25 cellular contexts compared by ENCODE assay signal in genomic region chr12:3227076-3227975, GRCh38.
DNase-seq lines count a peak whose midpoint lies in the region; ATAC-seq and TF ChIP-seq lines count a peak whose summit lies in the region.
"Had no signal": no experiment of that assay in that cellular context is flagged by ENCODE, and none has a peak within 500 bp of the region (broad histone marks: within the 10 kb centered on the region; RNA-seq: fewer than 3 reads in every experiment).

No MANE protein-coding gene starts in this region.

- H3K36me3 ChIP-seq in GM06990 (ENCODE audit: control insufficient read depth, insufficient read depth, low read length): no peaks in the 10 kb centered on the region
- peaks cover 34% of the 10 kb centered on the region for H3K36me3 ChIP-seq in NT2/D1 (ENCODE audit: insufficient read depth, insufficient read length, low read length)
- no peaks in the 10 kb centered on the region for H3K36me3 ChIP-seq in neural progenitor cell
- H3K36me3 ChIP-seq: left lung, stomach had no signal

- H3K27ac ChIP-seq in neural progenitor cell (no peak overlapping the region), caudate nucleus (ENCODE audit: low read depth, low read length) (no peak overlapping the region)
- H3K27ac ChIP-seq: epithelial cell of prostate, GM23248, left lung, SK-N-MC, stomach, tibial nerve had no signal

- no peak for ATAC-seq in HG03354 (IDR thresholded peaks at IDR 0.05; ENCODE audit: poor library complexity, severe bottlenecking, unreplicated experiment)
- ATAC-seq: activated T-helper 17 cell treated with anti-CD3 and anti-CD28 coated beads, Interleukin-2, amount 50 U/mL, for 72 hours; left lung; mucosa of descending colon; sciatic nerve had no signal

- H3K4me3 Mint-ChIP-seq in glutamatergic neuron (ENCODE audit: unreplicated experiment) (peak overlapping the region; percentile 38), neural progenitor cell (no peak overlapping the region)
- H3K4me3 Mint-ChIP-seq: activated naive CD8-positive, alpha-beta T cell treated with anti-CD3 and anti-CD28 coated beads, Interleukin-2, amount 10 ng/mL, durations not matched to agents 7 days and 5 days; activated T-helper 17 cell treated with anti-CD3 and anti-CD28 coated beads, Interleukin-2, amount 50 U/mL, for 72 hours; CD14-positive monocyte; nephron had no signal

- H4K20me1 ChIP-seq in neural progenitor cell (ENCODE audit: low read depth): peaks cover 31% of the 10 kb centered on the region

- H3K9ac ChIP-seq in NT2/D1 (ENCODE audit: insufficient read length, low read depth) (peak overlapping the region; percentile 14), neural progenitor cell (no peak overlapping the region)
- H3K9ac ChIP-seq: GM23248 had no signal

- no peak for DNase-seq in GM06990 (ENCODE audit: extremely low read depth, insufficient read length)
- peak; percentile 60 for DNase-seq in NT2/D1 (ENCODE audit: low read depth, low spot score)
- DNase-seq in glutamatergic neuron: no peak
- peak; percentile 42 for DNase-seq in neural progenitor cell (ENCODE audit: low spot score)
- DNase-seq in caudate nucleus (lab: John Stamatoyannopoulos, UW): no peak
- DNase-seq in GM10266 (ENCODE audit: extremely low spot score): no peak
- no peak for DNase-seq in NCI-H510A (lab: John Stamatoyannopoulos, UW)
- DNase-seq: activated CD8-positive, alpha-beta memory T cell treated with anti-CD3 and anti-CD28 coated beads, Interleukin-2, amount 50 U/mL, for 4 hours; activated naive CD8-positive, alpha-beta T cell treated with anti-CD3 and anti-CD28 coated beads, Interleukin-2, amount 10 ng/mL, durations not matched to agents 7 days and 5 days; cerebellar nuclear complex; GM23248; mucosa of descending colon; NCI-H1092 treated with DMSO at 0.1 percent for 48 hours; NCI-H1930; stomach; T-helper 2 cell had no signal

- H3K4me1 ChIP-seq in NT2/D1 (ENCODE audit: insufficient read depth, insufficient read length): peaks cover 41% of the 10 kb centered on the region
- peaks cover 24% of the 10 kb centered on the region for H3K4me1 ChIP-seq in neural progenitor cell
- H3K4me1 ChIP-seq: stomach had no signal

- H3K4me3 ChIP-seq in GM06990 (replicated peaks; ENCODE audit: low read depth, low read length): no peak overlapping the region
- no peak overlapping the region for H3K4me3 ChIP-seq in NT2/D1 (ENCODE audit: insufficient read length, low read depth)
- H3K4me3 ChIP-seq in neural progenitor cell: no peak overlapping the region
- H3K4me3 ChIP-seq: GM23248, left lung, mucosa of descending colon, SK-N-MC, stomach, tibial nerve had no signal

- H3F3A ChIP-seq in neural progenitor cell (ENCODE audit: low read depth): peaks cover 5% of the 10 kb centered on the region

- H3K9me3 ChIP-seq in NT2/D1 (ENCODE audit: insufficient read depth, low read length) (peaks cover 9% of the 10 kb centered on the region; the same call in 1 of the 2 replicates), neural progenitor cell (ENCODE audit: low read depth) (no peaks in the 10 kb centered on the region)
- H3K9me3 ChIP-seq: mucosa of descending colon, stomach had no signal

- TF ChIP-seq CTCF in GM06990 (IDR thresholded peaks at IDR 0.05; ENCODE audit: insufficient read depth, low read length, poor library complexity, severe bottlenecking) (peak; percentile 8), glutamatergic neuron (IDR thresholded peaks at IDR 0.05; ENCODE audit: partially characterized antibody, unreplicated experiment) (no peak), neural progenitor cell (IDR thresholded peaks at IDR 0.05) (peak; percentile 16), GM10266 (IDR thresholded peaks at IDR 0.05; ENCODE audit: control insufficient read depth, insufficient read depth, low read depth, missing control alignments) (no peak)

- H3K27me3 Mint-ChIP-seq in glutamatergic neuron (ENCODE audit: unreplicated experiment) (peaks cover 20% of the 10 kb centered on the region), neural progenitor cell (ENCODE audit: insufficient read depth, low read depth) (peaks cover 15% of the 10 kb centered on the region)

- H3K9me3 Mint-ChIP-seq in glutamatergic neuron (ENCODE audit: unreplicated experiment) (peaks cover 12% of the 10 kb centered on the region), neural progenitor cell (peaks cover 2% of the 10 kb centered on the region)
- H3K9me3 Mint-ChIP-seq: activated naive CD8-positive, alpha-beta T cell treated with anti-CD3 and anti-CD28 coated beads, Interleukin-2, amount 10 ng/mL, durations not matched to agents 7 days and 5 days; activated T-helper 17 cell treated with anti-CD3 and anti-CD28 coated beads, Interleukin-2, amount 50 U/mL, for 72 hours had no signal

- peaks cover 54% of the 10 kb centered on the region for H3K4me1 Mint-ChIP-seq in glutamatergic neuron (ENCODE audit: low read depth, unreplicated experiment)
- peaks cover 52% of the 10 kb centered on the region for H3K4me1 Mint-ChIP-seq in neural progenitor cell
- H3K4me1 Mint-ChIP-seq: activated T-helper 17 cell treated with anti-CD3 and anti-CD28 coated beads, Interleukin-2, amount 50 U/mL, for 72 hours had no signal

- H2AFZ ChIP-seq in neural progenitor cell (replicated peaks): no peak overlapping the region
- H2AFZ ChIP-seq: GM23248 had no signal

- H3K27me3 ChIP-seq in GM06990 (replicated peaks; ENCODE audit: control insufficient read depth, insufficient read depth, low read length) (no peaks in the 10 kb centered on the region), NT2/D1 (ENCODE audit: insufficient read depth, insufficient read length) (no peaks in the 10 kb centered on the region), neural progenitor cell (no peaks in the 10 kb centered on the region)
- H3K27me3 ChIP-seq: left lung, stomach, tibial nerve had no signal

- H3K36me3 Mint-ChIP-seq in glutamatergic neuron (ENCODE audit: unreplicated experiment) (peaks cover 11% of the 10 kb centered on the region), neural progenitor cell (peaks cover 1% of the 10 kb centered on the region)
- H3K36me3 Mint-ChIP-seq: activated naive CD8-positive, alpha-beta T cell treated with anti-CD3 and anti-CD28 coated beads, Interleukin-2, amount 10 ng/mL, durations not matched to agents 7 days and 5 days; CD14-positive monocyte had no signal

- H3K27ac Mint-ChIP-seq in glutamatergic neuron (ENCODE audit: unreplicated experiment) (peak overlapping the region; percentile 59), neural progenitor cell (no peak overlapping the region)
- H3K27ac Mint-ChIP-seq: activated naive CD8-positive, alpha-beta T cell treated with anti-CD3 and anti-CD28 coated beads, Interleukin-2, amount 10 ng/mL, durations not matched to agents 7 days and 5 days; activated T-helper 17 cell treated with anti-CD3 and anti-CD28 coated beads, Interleukin-2, amount 50 U/mL, for 72 hours; CD14-positive monocyte; nephron had no signal

- H3K4me2 ChIP-seq in neural progenitor cell: no peak overlapping the region

- H3K79me2 ChIP-seq in neural progenitor cell (ENCODE audit: low read depth): no peaks in the 10 kb centered on the region

Comparison
In these comparisons a context has a peak if more than half of its experiments do, and no peak if none do; other contexts are left out.
1. DNase-seq: peak in NT2/D1 (single experiment) and neural progenitor cell (single experiment); none in GM06990 (single experiment), glutamatergic neuron (single experiment), caudate nucleus (0 of 61), GM10266 (single experiment) and NCI-H510A (single experiment).
2. CTCF ChIP-seq: peak in GM06990 (single experiment) and neural progenitor cell (single experiment); none in glutamatergic neuron (single experiment) and GM10266 (single experiment).